Comparison of ENCODE assay signal across 17 cellular contexts in the genomic region with DNA sequence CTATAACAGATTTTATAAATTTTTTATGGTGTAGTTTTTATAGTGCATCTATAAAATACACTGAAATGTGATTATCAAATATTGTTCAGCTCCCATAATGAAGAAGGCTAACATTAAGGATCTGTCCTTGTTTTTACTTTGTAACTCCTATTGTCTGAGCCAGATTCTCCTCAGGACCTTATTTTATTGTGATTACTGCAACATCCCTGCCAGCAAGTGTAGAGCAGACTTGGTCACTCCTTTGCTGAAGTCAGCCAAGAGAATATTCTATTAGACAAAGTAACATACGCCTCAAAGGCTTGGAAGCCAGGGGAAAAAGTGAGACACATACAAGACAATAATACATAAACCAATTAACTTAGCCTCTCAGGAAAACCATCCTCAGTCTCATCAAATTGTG.
"Had no signal": no experiment of that assay in that cellular context is flagged by ENCODE, and none has a peak within 500 bp of the region (broad histone marks: within the 10 kb centered on the region; RNA-seq: fewer than 3 reads in every experiment).

No MANE protein-coding gene starts in this region.

- H3K4me3 Mint-ChIP-seq: naive B cell, nephron had no signal

- H3K27me3 Mint-ChIP-seq: naive B cell had no signal

- H3K4me3 ChIP-seq: gastroesophageal sphincter, left ventricle myocardium inferior, lung, stomach, thoracic aorta, transverse colon had no signal

- H3K27ac ChIP-seq: gastroesophageal sphincter, left ventricle myocardium inferior, thoracic aorta, transverse colon had no signal

- DNase-seq: effector memory CD4-positive, alpha-beta T cell; foreskin fibroblast; glutamatergic neuron; islet precursor cell; left ventricle myocardium inferior; mesenchymal stem cell; midbrain; naive B cell; posterior cingulate gyrus; stimulated activated naive CD4-positive, alpha-beta T cell; stomach; substantia nigra; transverse colon had no signal

- H3K4me1 Mint-ChIP-seq: naive B cell, nephron had no signal

- H3K9me3 Mint-ChIP-seq: naive B cell, nephron had no signal

- H3K36me3 Mint-ChIP-seq: naive B cell had no signal
